ENCODE assay signal across 8 cellular contexts in the genomic region with DNA sequence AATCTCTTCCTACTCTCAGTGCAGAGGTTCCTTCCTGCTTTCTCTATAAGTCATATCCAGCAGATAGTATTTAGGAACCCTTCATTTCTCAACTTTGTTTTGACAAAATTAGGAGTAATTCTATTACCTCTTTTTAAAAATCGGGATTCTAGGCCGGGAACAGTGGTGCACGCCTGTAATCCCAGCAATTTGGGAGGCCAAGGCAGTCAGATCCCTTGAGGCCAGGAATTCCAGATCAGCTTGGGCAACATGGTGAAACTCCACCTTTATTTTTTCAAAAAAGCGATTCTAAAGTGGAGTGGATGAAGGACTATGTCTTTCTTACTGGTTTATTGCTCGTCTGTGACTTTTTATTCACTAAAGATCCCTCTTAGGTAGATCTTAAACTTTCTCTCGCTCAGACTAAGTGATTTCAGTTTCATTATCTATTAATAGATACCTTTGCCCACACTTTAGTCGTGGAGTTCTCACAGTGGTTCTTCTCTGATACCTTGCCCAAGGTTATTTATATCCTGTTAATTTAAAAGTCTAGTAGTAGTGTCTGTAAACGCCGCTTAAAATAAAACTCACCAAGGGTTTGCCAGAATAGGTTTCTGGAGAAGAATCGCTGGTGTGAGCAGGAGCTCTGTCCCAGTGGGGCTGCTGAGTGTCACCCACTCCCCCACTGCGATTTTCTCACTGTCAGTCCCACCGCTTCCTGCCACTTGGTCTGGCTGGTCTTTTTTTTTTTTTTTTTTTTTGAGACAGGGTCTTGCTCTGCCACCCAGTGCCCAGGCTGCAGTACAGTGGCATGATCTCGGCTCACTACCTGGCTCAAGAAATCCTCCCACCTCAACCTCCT. TPM values are rescaled to one million over a fixed set of nuclear protein-coding genes. Genes with fewer than 3 reads are reported as not detected.
DNase-seq lines count a peak whose midpoint lies in the region; ATAC-seq and TF ChIP-seq lines count a peak whose summit lies in the region.

No MANE protein-coding gene starts in this region.

- H3K4me1 ChIP-seq in BLaER1 (peaks cover 87% of the 10 kb centered on the region), ascending aorta (no peaks in the 10 kb centered on the region)

- ATAC-seq in GM19467 (IDR thresholded peaks at IDR 0.05; ENCODE audit: unreplicated experiment) = peak; percentile 55
- ATAC-seq in HG03571 (IDR thresholded peaks at IDR 0.05; ENCODE audit: unreplicated experiment) = peak; percentile 81

- H3K9me3 ChIP-seq in BLaER1 (no peaks in the 10 kb centered on the region), ascending aorta (no peaks in the 10 kb centered on the region)

- H4K20me1 ChIP-seq in BLaER1 = no peaks in the 10 kb centered on the region

- H3K27me3 ChIP-seq in BLaER1 (no peaks in the 10 kb centered on the region), ascending aorta (no peaks in the 10 kb centered on the region)

- TF ChIP-seq CTCF in ascending aorta (IDR thresholded peaks at IDR 0.05) = no peak

- DNase-seq in ascending aorta (ENCODE audit: low spot score in 2 of 2) (no peak), AG08396 (ENCODE audit: low spot score) (no peak), kidney tubule cell (ENCODE audit: low spot score) (no peak), SK-N-DZ (ENCODE audit: low spot score) (no peak)
- DNase-seq in stimulated activated CD8-positive, alpha-beta memory T cell treated with anti-CD3 and anti-CD28 coated beads, Interleukin-7, amount 100 ng/mL, for 1 hour (ENCODE audit: low read depth in 2 of 2) = peak; percentile 12

- peak overlapping the region; percentile 82 for H3K27ac ChIP-seq in BLaER1
- peak overlapping the region in 1 of 2 donors; percentile 32 for H3K27ac ChIP-seq in ascending aorta

- peak overlapping the region; percentile 98 for H3K4me2 ChIP-seq in BLaER1

- intact Hi-C loops in ascending aorta (cut with DNase I) = no loop called here

- H3K9ac ChIP-seq in BLaER1 = peak overlapping the region; percentile 77

- H3K36me3 ChIP-seq in BLaER1 (no peaks in the 10 kb centered on the region), ascending aorta (no peaks in the 10 kb centered on the region)

- H3K4me3 ChIP-seq in BLaER1 (peak overlapping the region; percentile 66), ascending aorta (peak overlapping the region; percentile 10 to 11)

RNA-seq across cellular contexts. Expression of a gene that starts 27.0 kb away (rescaled TPM):
- 6.9 TPM for total RNA-seq in ascending aorta
- polyA plus RNA-seq in SK-N-DZ (2014; cell fraction: cytosol; rRNA removed) = 12.2 and 18.2 TPM in 2 replicates
- polyA plus RNA-seq in SK-N-DZ (2014; cell fraction: nucleus; rRNA removed) = 20.3 and 26.3 TPM in 2 replicates

Comparison
In these comparisons a context has a peak if more than half of its experiments do, and no peak if none do; other contexts are left out.
1. DNase-seq: peak in stimulated activated CD8-positive, alpha-beta memory T cell treated with anti-CD3 and anti-CD28 coated beads, Interleukin-7, amount 100 ng/mL, for 1 hour (2 of 2); none in ascending aorta (0 of 2), AG08396 (single experiment), kidney tubule cell (single experiment) and SK-N-DZ (single experiment).